In the genomic region with DNA sequence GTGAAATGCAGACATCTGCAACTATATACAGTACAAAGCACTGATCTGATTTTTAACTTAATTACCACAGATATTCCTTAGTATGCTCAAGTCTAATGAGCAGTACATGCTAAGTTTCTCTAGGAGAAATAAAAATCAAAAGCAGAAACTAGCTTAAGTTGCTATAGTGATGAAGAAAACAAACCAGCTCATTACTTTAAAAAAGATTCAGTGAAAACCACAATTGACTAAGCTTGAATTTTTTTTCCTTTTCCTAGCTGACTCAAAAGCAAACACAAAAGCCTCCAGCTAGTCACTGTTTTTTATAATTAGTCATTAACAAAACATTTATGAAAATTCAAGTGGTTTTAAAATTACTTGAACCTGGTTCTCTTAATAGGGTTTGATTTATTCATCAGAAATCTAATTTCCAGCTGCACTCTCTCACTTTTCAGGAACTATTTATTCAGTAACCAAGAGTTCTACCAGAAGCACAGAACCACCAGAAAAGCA, we compare ENCODE assay signal across 8 cellular contexts. TPM values are rescaled to one million over a fixed set of nuclear protein-coding genes. Genes with fewer than 3 reads are reported as not detected.
DNase-seq lines count a peak whose midpoint lies in the region; ATAC-seq, FAIRE-seq and TF ChIP-seq lines count a peak whose summit lies in the region.
"Not testable (repeated sequence)": the region's sequence is repeated elsewhere in the genome, so short reads cannot be mapped to it uniquely, and the experiment has no call there.

No MANE protein-coding gene starts in this region.

- H2AFZ ChIP-seq in endothelial cell of umbilical vein (ENCODE audit: low read depth, low read length): not testable (repeated sequence)

- H3K4me3 ChIP-seq in AG10803 (ENCODE audit: low read length); endothelial cell of umbilical vein (replicated peaks in 1 of 3; ENCODE audit: insufficient read depth in 1 of 3, low read depth in 1 of 3, low read length in 3 of 3); left lung; small intestine (ENCODE audit: low read depth in 1 of 2, low read length in 2 of 2): not testable (repeated sequence)

- not testable (repeated sequence) for TF ChIP-seq CTCF in AG10803 (conservative IDR thresholded peaks at IDR 0.05; ENCODE audit: low read length); endothelial cell of umbilical vein (IDR thresholded peaks at IDR 0.05; ENCODE audit: extremely low read depth in 1 of 2, insufficient read depth in 1 of 2, low read depth in 1 of 2, low read length in 2 of 2); left lung (IDR thresholded peaks at IDR 0.05)

- DNase-seq in AG10803 (ENCODE audit: low read depth): peak; percentile 85
- DNase-seq in OCI-M1 (lab: John Stamatoyannopoulos, UW): peak; percentile 13
- DNase-seq in activated naive CD8-positive, alpha-beta T cell treated with anti-CD3 and anti-CD28 coated beads for 36 hours; left lung; small intestine: not testable (repeated sequence)
- DNase-seq in endothelial cell of umbilical vein (ENCODE audit: low read depth, low spot score): peak; percentile 78

- H3K27ac ChIP-seq in endothelial cell of umbilical vein (ENCODE audit: insufficient read depth, low read depth, low read length) (peak overlapping the region; percentile 90), left lung (peak overlapping the region; percentile 79 to 81)
- H3K27ac ChIP-seq in small intestine (ENCODE audit: low read depth in 1 of 2, low read length in 1 of 2): not testable (repeated sequence)

- not testable (repeated sequence) for H3K9me1 ChIP-seq in endothelial cell of umbilical vein (replicated peaks; ENCODE audit: control insufficient read depth, extremely low read depth, insufficient read depth, low read length)

- H3K4me2 ChIP-seq in endothelial cell of umbilical vein (ENCODE audit: insufficient read depth, low read length): peak overlapping the region; percentile 39

- H3K4me1 Mint-ChIP-seq in activated naive CD8-positive, alpha-beta T cell treated with anti-CD3 and anti-CD28 coated beads for 36 hours: peaks cover 66% of the 10 kb centered on the region

- H3K36me3 ChIP-seq in endothelial cell of umbilical vein (ENCODE audit: control insufficient read depth in 2 of 2, extremely low read depth in 1 of 2, insufficient read depth in 2 of 2, low read length in 2 of 2); left lung; small intestine (ENCODE audit: control insufficient read depth in 2 of 2, insufficient read depth in 2 of 2, low read length in 2 of 2): not testable (repeated sequence)

- CTCF ChIA-PET in endothelial cell of umbilical vein (lab: Charles Lee): interaction anchor here (0.7 to 2.0 kb wide), 2 partner anchors 9 to 11 kb away, joined by 4 to 9 read pairs; a partner anchor contains a TSS

- H3K4me1 ChIP-seq in endothelial cell of umbilical vein (ENCODE audit: control insufficient read depth, extremely low read depth, insufficient read depth, low read length) (peaks cover 30% of the 10 kb centered on the region), left lung (peaks cover 16 to 56% of the 10 kb centered on the region in 2 donors)
- H3K4me1 ChIP-seq in small intestine (ENCODE audit: control insufficient read depth in 2 of 2, insufficient read depth in 1 of 2, low read depth in 1 of 2, low read length in 1 of 2): not testable (repeated sequence)

- intact Hi-C loops in endothelial cell of umbilical vein (cut with micrococcal nuclease): loop anchor here (1.0 to 2.0 kb wide), 2 partner anchors 8 to 116 kb away; a partner anchor contains a TSS
- intact Hi-C loops in left lung (cut with DNase I): not testable (repeated sequence)

- not testable (repeated sequence) for TF ChIP-seq POLR2A in endothelial cell of umbilical vein (IDR thresholded peaks at IDR 0.05; ENCODE audit: low read depth, low read length)

- not testable (repeated sequence) for H3K9me3 ChIP-seq in endothelial cell of umbilical vein (replicated peaks; ENCODE audit: control insufficient read depth, insufficient read depth, low read length); left lung; small intestine (ENCODE audit: control insufficient read depth, low read depth)

- peak overlapping the region; percentile 19 for H3K4me3 Mint-ChIP-seq in activated naive CD8-positive, alpha-beta T cell treated with anti-CD3 and anti-CD28 coated beads for 36 hours

- not testable (repeated sequence) for H3K27me3 ChIP-seq in endothelial cell of umbilical vein (ENCODE audit: control insufficient read depth in 2 of 2, insufficient read depth in 2 of 2, low read length in 2 of 2); left lung; small intestine (ENCODE audit: control insufficient read depth in 2 of 2, insufficient read depth in 2 of 2, low read length in 2 of 2)

- H3K27me3 Mint-ChIP-seq in activated naive CD8-positive, alpha-beta T cell treated with anti-CD3 and anti-CD28 coated beads for 36 hours: not testable (repeated sequence)

- not testable (repeated sequence) for H4K20me1 ChIP-seq in endothelial cell of umbilical vein (replicated peaks; ENCODE audit: control insufficient read depth, extremely low read depth, insufficient read depth, low read length)

- not testable (repeated sequence) for H3K9me3 Mint-ChIP-seq in activated naive CD8-positive, alpha-beta T cell treated with anti-CD3 and anti-CD28 coated beads for 36 hours

- dilution Hi-C loops in endothelial cell of umbilical vein (cut with MboI; ENCODE audit: extremely low pct_ligation_motif_present, low sequenced_read_pairs): not testable (repeated sequence)

- FAIRE-seq in endothelial cell of umbilical vein (lab: Jason Lieb, UNC) (peak; percentile 46), small intestine (lab: Jason Lieb, UNC) (peak; percentile 62)

- ATAC-seq in GM19023 (IDR thresholded peaks at IDR 0.05; ENCODE audit: unreplicated experiment) (peak; percentile 72), HG03066 (IDR thresholded peaks at IDR 0.05; ENCODE audit: low read depth, unreplicated experiment) (peak; percentile 73), left lung (peak; percentile 57)

- peak overlapping the region; percentile 80 for H3K27ac Mint-ChIP-seq in activated naive CD8-positive, alpha-beta T cell treated with anti-CD3 and anti-CD28 coated beads for 36 hours

- not testable (repeated sequence) for BruUV-seq in endothelial cell of umbilical vein (replicated peaks; lab: Mats Ljungman, UMichigan)

- peaks cover 54% of the 10 kb centered on the region for H3K79me2 ChIP-seq in endothelial cell of umbilical vein (ENCODE audit: control insufficient read depth, insufficient read depth, low read length)

- peaks cover 55% of the 10 kb centered on the region for H3K36me3 Mint-ChIP-seq in activated naive CD8-positive, alpha-beta T cell treated with anti-CD3 and anti-CD28 coated beads for 36 hours

- peak overlapping the region; percentile 74 for H3K9ac ChIP-seq in endothelial cell of umbilical vein (replicated peaks; ENCODE audit: extremely low read depth, insufficient read depth, low read length)

- POLR2A ChIA-PET in endothelial cell of umbilical vein (lab: Charles Lee): not testable (repeated sequence)

TF ChIP-seq in endothelial cell of umbilical vein, 7 proteins besides CTCF, POLR2A, EP300 and RAD21:
- TF ChIP-seq FOS (IDR thresholded peaks at IDR 0.05; ENCODE audit: borderline replicate concordance, insufficient read depth, low read length) (peak; percentile 65), JUN (IDR thresholded peaks at IDR 0.05; ENCODE audit: borderline replicate concordance, insufficient read depth, insufficient read length, low read depth) (peak; percentile 47)

RNA-seq across cellular contexts. Expression of a gene that starts 10.3 kb away (rescaled TPM):
- 10 to 100 TPM; 89.0 to 91.5 TPM for total RNA-seq in activated naive CD8-positive, alpha-beta T cell treated with anti-CD3 and anti-CD28 coated beads for 36 hours
- 86.6 and 94.7 TPM in 2 replicates for total RNA-seq in endothelial cell of umbilical vein
- polyA plus RNA-seq in endothelial cell of umbilical vein: 34.1 and 41.9 TPM in 2 replicates
- polyA plus RNA-seq in endothelial cell of umbilical vein (2011; cell fraction: cytosol; rRNA removed): 48.4 and 49.4 TPM in 2 replicates
- 46.3 and 52.0 TPM in 2 replicates for polyA plus RNA-seq in endothelial cell of umbilical vein (2011; cell fraction: nucleus; rRNA removed)
- 105 and 122 TPM in 2 replicates for polyA plus RNA-seq in endothelial cell of umbilical vein (2012)
- 65.3 and 69.5 TPM in 2 replicates for polyA minus RNA-seq in endothelial cell of umbilical vein
- 60.5 TPM for polyA minus RNA-seq in endothelial cell of umbilical vein (2011; cell fraction: cytosol; rRNA and poly(A)+ RNA removed)
- polyA minus RNA-seq in endothelial cell of umbilical vein (2011; cell fraction: nucleus; rRNA and poly(A)+ RNA removed): 24.5 and 33.5 TPM in 2 replicates
- total RNA-seq in left lung: 100 to 1,000 TPM in 1 of 2 donors, 10 to 100 TPM in 1; 92.2 to 126 TPM
- polyA plus RNA-seq in small intestine: 100 to 1,000 TPM in 1 of 3 donors, 10 to 100 TPM in 2; 79.0 to 119 (median 84.0) TPM

RNA-seq across cellular contexts. Expression of a gene that starts 10.7 kb away (rescaled TPM):
- 10 to 100 TPM; 41.4 to 42.3 TPM for total RNA-seq in activated naive CD8-positive, alpha-beta T cell treated with anti-CD3 and anti-CD28 coated beads for 36 hours
- total RNA-seq in endothelial cell of umbilical vein (19.2 and 22.4 TPM in 2 replicates), left lung (10 to 100 TPM; 24.9 to 34.4 TPM)
- polyA plus RNA-seq in endothelial cell of umbilical vein (4.8 and 6.1 TPM in 2 replicates), small intestine (10 to 100 TPM; 19.6 to 30.4 (median 24.0) TPM)
- polyA plus RNA-seq in endothelial cell of umbilical vein (2011; cell fraction: cytosol; rRNA removed): 8.0 and 8.4 TPM in 2 replicates
- polyA plus RNA-seq in endothelial cell of umbilical vein (2011; cell fraction: nucleus; rRNA removed): 14.3 and 18.1 TPM in 2 replicates
- 11.4 and 19.1 TPM in 2 replicates for polyA plus RNA-seq in endothelial cell of umbilical vein (2012)
- polyA minus RNA-seq in endothelial cell of umbilical vein: 9.1 and 11.8 TPM in 2 replicates
- 25.9 TPM for polyA minus RNA-seq in endothelial cell of umbilical vein (2011; cell fraction: cytosol; rRNA and poly(A)+ RNA removed)
- 14.3 and 17.6 TPM in 2 replicates for polyA minus RNA-seq in endothelial cell of umbilical vein (2011; cell fraction: nucleus; rRNA and poly(A)+ RNA removed)
